In genomic region chr4:185865901-185866328, GRCh38 we compare ENCODE assay signal across 2 cellular contexts.
TF ChIP-seq lines count a peak whose summit lies in the region.

No MANE protein-coding gene starts in this region.

TF ChIP-seq in liver, 16 proteins besides CTCF, POLR2A, EP300 and RAD21:
- peak in 1 of 2 donors; percentile 42 for TF ChIP-seq JUND (IDR thresholded peaks at IDR 0.05)
- peak; percentile 65 to 68 for TF ChIP-seq RXRA (IDR thresholded peaks at IDR 0.05)
- TF ChIP-seq MAX (IDR thresholded peaks at IDR 0.05) = peak; percentile 69
- no peak for TF ChIP-seq TAF1 (conservative IDR thresholded peaks at IDR 0.05)
- no peak for TF ChIP-seq EGR1 (IDR thresholded peaks at IDR 0.05; ENCODE audit: low read depth in 2 of 2)
- TF ChIP-seq NR2F2 (IDR thresholded peaks at IDR 0.05) = no peak
- peak; percentile 93 for TF ChIP-seq YY1 (IDR thresholded peaks at IDR 0.05)
- TF ChIP-seq, protein P1, sequence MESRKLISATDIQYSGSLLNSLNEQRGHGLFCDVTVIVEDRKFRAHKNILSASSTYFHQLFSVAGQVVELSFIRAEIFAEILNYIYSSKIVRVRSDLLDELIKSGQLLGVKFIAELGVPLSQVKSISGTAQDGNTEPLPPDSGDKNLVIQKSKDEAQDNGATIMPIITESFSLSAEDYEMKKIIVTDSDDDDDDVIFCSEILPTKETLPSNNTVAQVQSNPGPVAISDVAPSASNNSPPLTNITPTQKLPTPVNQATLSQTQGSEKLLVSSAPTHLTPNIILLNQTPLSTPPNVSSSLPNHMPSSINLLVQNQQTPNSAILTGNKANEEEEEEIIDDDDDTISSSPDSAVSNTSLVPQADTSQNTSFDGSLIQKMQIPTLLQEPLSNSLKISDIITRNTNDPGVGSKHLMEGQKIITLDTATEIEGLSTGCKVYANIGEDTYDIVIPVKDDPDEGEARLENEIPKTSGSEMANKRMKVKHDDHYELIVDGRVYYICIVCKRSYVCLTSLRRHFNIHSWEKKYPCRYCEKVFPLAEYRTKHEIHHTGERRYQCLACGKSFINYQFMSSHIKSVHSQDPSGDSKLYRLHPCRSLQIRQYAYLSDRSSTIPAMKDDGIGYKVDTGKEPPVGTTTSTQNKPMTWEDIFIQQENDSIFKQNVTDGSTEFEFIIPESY (IDR thresholded peaks at IDR 0.05) = peak; percentile 53
- TF ChIP-seq, protein P2, sequence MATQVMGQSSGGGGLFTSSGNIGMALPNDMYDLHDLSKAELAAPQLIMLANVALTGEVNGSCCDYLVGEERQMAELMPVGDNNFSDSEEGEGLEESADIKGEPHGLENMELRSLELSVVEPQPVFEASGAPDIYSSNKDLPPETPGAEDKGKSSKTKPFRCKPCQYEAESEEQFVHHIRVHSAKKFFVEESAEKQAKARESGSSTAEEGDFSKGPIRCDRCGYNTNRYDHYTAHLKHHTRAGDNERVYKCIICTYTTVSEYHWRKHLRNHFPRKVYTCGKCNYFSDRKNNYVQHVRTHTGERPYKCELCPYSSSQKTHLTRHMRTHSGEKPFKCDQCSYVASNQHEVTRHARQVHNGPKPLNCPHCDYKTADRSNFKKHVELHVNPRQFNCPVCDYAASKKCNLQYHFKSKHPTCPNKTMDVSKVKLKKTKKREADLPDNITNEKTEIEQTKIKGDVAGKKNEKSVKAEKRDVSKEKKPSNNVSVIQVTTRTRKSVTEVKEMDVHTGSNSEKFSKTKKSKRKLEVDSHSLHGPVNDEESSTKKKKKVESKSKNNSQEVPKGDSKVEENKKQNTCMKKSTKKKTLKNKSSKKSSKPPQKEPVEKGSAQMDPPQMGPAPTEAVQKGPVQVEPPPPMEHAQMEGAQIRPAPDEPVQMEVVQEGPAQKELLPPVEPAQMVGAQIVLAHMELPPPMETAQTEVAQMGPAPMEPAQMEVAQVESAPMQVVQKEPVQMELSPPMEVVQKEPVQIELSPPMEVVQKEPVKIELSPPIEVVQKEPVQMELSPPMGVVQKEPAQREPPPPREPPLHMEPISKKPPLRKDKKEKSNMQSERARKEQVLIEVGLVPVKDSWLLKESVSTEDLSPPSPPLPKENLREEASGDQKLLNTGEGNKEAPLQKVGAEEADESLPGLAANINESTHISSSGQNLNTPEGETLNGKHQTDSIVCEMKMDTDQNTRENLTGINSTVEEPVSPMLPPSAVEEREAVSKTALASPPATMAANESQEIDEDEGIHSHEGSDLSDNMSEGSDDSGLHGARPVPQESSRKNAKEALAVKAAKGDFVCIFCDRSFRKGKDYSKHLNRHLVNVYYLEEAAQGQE (IDR thresholded peaks at IDR 0.05) = peak; percentile 23
- peak; percentile 50 to 72 for TF ChIP-seq HNF4A (conservative IDR thresholded peaks at IDR 0.05)
- no peak for TF ChIP-seq HNF4G (IDR thresholded peaks at IDR 0.05)
- TF ChIP-seq FOXA1 (IDR thresholded peaks at IDR 0.05) = no peak
- peak; percentile 91 for TF ChIP-seq SP1 (IDR thresholded peaks at IDR 0.05)
- peak in 1 of 2 donors; percentile 34 for TF ChIP-seq GABPA (IDR thresholded peaks at IDR 0.05 in 1 of 2, conservative IDR thresholded peaks at IDR 0.05 in 1 of 2)
- TF ChIP-seq FOXA2 (IDR thresholded peaks at IDR 0.05) = peak; percentile 43
- TF ChIP-seq ATF3 (IDR thresholded peaks at IDR 0.05) = peak; percentile 72
TF ChIP-seq in liver: peak in this region for 11.

TF ChIP-seq in HepG2, 621 proteins besides CTCF, POLR2A, EP300 and RAD21:
- TF ChIP-seq ATF4 (CRISPR knock-in tag; IDR thresholded peaks at IDR 0.05) (no peak), ZSCAN30 (CRISPR knock-in tag; IDR thresholded peaks at IDR 0.05) (no peak), ZNF124 (CRISPR knock-in tag; IDR thresholded peaks at IDR 0.05) (no peak), ZNF816 (CRISPR knock-in tag; IDR thresholded peaks at IDR 0.05; ENCODE audit: borderline replicate concordance) (no peak), ZNF230 (CRISPR knock-in tag; IDR thresholded peaks at IDR 0.05) (no peak)
- TF ChIP-seq, protein P3, sequence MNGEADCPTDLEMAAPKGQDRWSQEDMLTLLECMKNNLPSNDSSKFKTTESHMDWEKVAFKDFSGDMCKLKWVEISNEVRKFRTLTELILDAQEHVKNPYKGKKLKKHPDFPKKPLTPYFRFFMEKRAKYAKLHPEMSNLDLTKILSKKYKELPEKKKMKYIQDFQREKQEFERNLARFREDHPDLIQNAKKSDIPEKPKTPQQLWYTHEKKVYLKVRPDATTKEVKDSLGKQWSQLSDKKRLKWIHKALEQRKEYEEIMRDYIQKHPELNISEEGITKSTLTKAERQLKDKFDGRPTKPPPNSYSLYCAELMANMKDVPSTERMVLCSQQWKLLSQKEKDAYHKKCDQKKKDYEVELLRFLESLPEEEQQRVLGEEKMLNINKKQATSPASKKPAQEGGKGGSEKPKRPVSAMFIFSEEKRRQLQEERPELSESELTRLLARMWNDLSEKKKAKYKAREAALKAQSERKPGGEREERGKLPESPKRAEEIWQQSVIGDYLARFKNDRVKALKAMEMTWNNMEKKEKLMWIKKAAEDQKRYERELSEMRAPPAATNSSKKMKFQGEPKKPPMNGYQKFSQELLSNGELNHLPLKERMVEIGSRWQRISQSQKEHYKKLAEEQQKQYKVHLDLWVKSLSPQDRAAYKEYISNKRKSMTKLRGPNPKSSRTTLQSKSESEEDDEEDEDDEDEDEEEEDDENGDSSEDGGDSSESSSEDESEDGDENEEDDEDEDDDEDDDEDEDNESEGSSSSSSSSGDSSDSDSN (CRISPR knock-in tag; IDR thresholded peaks at IDR 0.05) = no peak
